In genomic region chr1:17335821-17336718, GRCh38 we compare ENCODE assay signal across 1 cellular context.
TF ChIP-seq lines count a peak whose summit lies in the region.

No MANE protein-coding gene starts in this region.

TF ChIP-seq in GM12878, 131 proteins besides CTCF, POLR2A, EP300 and RAD21 (continued from another document):
- no peak for TF ChIP-seq ZNF24 (IDR thresholded peaks at IDR 0.05)
- TF ChIP-seq CUX1 (IDR thresholded peaks at IDR 0.05; ENCODE audit: insufficient replicate concordance, low read depth, low read length): no peak
- no peak for TF ChIP-seq USF2 (IDR thresholded peaks at IDR 0.05; ENCODE audit: borderline replicate concordance, low read depth, low read length)
- peak; percentile 59; the same call in 1 of the 2 replicates for TF ChIP-seq YY1 (IDR thresholded peaks at IDR 0.05; ENCODE audit: low read depth, low read length)
- TF ChIP-seq TCF7 (IDR thresholded peaks at IDR 0.05; ENCODE audit: borderline replicate concordance): no peak
- TF ChIP-seq SMC3 (IDR thresholded peaks at IDR 0.05; ENCODE audit: borderline replicate concordance, low read length): peak; percentile 66; the same call in 1 of the 2 replicates
- no peak for TF ChIP-seq ZSCAN29 (IDR thresholded peaks at IDR 0.05)
- no peak for TF ChIP-seq STAT3 (IDR thresholded peaks at IDR 0.05; ENCODE audit: low read depth, low read length)
- TF ChIP-seq CHD1 (IDR thresholded peaks at IDR 0.05; ENCODE audit: low read depth, low read length): no peak
